Comparison of ENCODE assay signal across 20 cellular contexts in genomic region chr11:68661697-68662603, GRCh38. TPM values are rescaled to one million over a fixed set of nuclear protein-coding genes. Genes with fewer than 3 reads are reported as not detected.
DNase-seq lines count a peak whose midpoint lies in the region; ATAC-seq, FAIRE-seq and TF ChIP-seq lines count a peak whose summit lies in the region.
"Had no signal": no experiment of that assay in that cellular context is flagged by ENCODE, and none has a peak within 500 bp of the region (broad histone marks: within the 10 kb centered on the region; RNA-seq: fewer than 3 reads in every experiment).

No MANE protein-coding gene starts in this region.

- in situ Hi-C loops in IMR-90 (cut with MboI; ENCODE audit: low sequenced_read_pairs), result no loop called here

- H2AK5ac ChIP-seq in IMR-90 (ENCODE audit: low read depth, low read length), result no peak overlapping the region

- CTCF ChIA-PET in IMR-90 (lab: Yijun Ruan, JAX), result no interaction called here

- no peak for ATAC-seq in IMR-90 (ENCODE audit: low read depth)
- ATAC-seq in sciatic nerve, result no peak
- no peak for ATAC-seq in HG02571 (IDR thresholded peaks at IDR 0.05; ENCODE audit: unreplicated experiment)
- no peak for ATAC-seq in GM18517 (IDR thresholded peaks at IDR 0.05; ENCODE audit: unreplicated experiment)

- H3K56ac ChIP-seq in IMR-90 (ENCODE audit: extremely low read depth, insufficient read depth, low read length), result no peak overlapping the region

- H2BK20ac ChIP-seq in IMR-90 (ENCODE audit: low read depth, low read length), result no peak overlapping the region

- H3K4me1 ChIP-seq in IMR-90 (ENCODE audit: control insufficient read depth, insufficient read depth, low read length) (peaks cover 7% of the 10 kb centered on the region), adipocyte (ENCODE audit: control insufficient read depth, insufficient read depth, low read length) (peaks cover 20% of the 10 kb centered on the region), kidney (ENCODE audit: control insufficient read depth in 1 of 2, insufficient read depth in 1 of 2, low read depth in 1 of 2, low read length in 2 of 2) (no peaks in the 10 kb centered on the region)
- H3K4me1 ChIP-seq: HAP-1, Peyer's patch had no signal

- no peaks in the 10 kb centered on the region for H3K79me1 ChIP-seq in IMR-90 (ENCODE audit: low read depth in 1 of 2, low read length in 2 of 2)

- H4K91ac ChIP-seq in IMR-90 (ENCODE audit: insufficient read depth, low read depth, low read length), result no peak overlapping the region

- no peak overlapping the region for H2AK9ac ChIP-seq in IMR-90 (replicated peaks; ENCODE audit: low read depth, low read length, poor library complexity)

- peaks cover 44% of the 10 kb centered on the region for H3K27me3 ChIP-seq in IMR-90 (ENCODE audit: control insufficient read depth, insufficient read depth, low read length)
- H3K27me3 ChIP-seq in adipocyte (replicated peaks; ENCODE audit: control insufficient read depth, insufficient read depth, low read length), result peaks cover 65% of the 10 kb centered on the region
- H3K27me3 ChIP-seq: Peyer's patch had no signal

- BruUV-seq in IMR-90 (replicated peaks; lab: Mats Ljungman, UMichigan), result no TSS peak

- H4K20me1 ChIP-seq in IMR-90 (ENCODE audit: insufficient read depth, low read length), result 0 out of 2 replicates have a peak, but pooled peaks cover 5% of the 10 kb centered on the region

- no peak overlapping the region for H4K5ac ChIP-seq in IMR-90 (ENCODE audit: low read depth, low read length)

- H3K9me3 ChIP-seq in IMR-90 (ENCODE audit: control insufficient read depth, insufficient read depth, low read length), result peaks cover 4% of the 10 kb centered on the region
- peaks cover 13% of the 10 kb centered on the region for H3K9me3 ChIP-seq in adipocyte (ENCODE audit: control insufficient read depth, low read length)
- peaks cover 0 to 3% of the 10 kb centered on the region in 2 donors for H3K9me3 ChIP-seq in kidney (ENCODE audit: control insufficient read depth in 1 of 2, low read length in 2 of 2)
- H3K9me3 ChIP-seq: HAP-1, Peyer's patch had no signal

- intact Hi-C loops in IMR-90 (cut with micrococcal nuclease), result no loop called here
- intact Hi-C loops in kidney (cut with DNase I), result no loop called here
- intact Hi-C loops in sciatic nerve (cut with DNase I), result no loop called here

- no peak overlapping the region for H4K8ac ChIP-seq in IMR-90 (ENCODE audit: low read depth in 2 of 2, low read length in 2 of 2)

- WGBS in IMR-90 (ENCODE audit: extremely low coverage in 2 of 2, insufficient read length in 1 of 2), 2 experiments, result 0% methylated on average over 1 of the region's 18 CpGs; no CpG with 5 or more reads in 1 of the 2 experiments

- H3K14ac ChIP-seq in IMR-90 (replicated peaks; ENCODE audit: low read depth, low read length), result no peak overlapping the region

- POLR2A ChIA-PET in IMR-90 (lab: Charles Lee; ENCODE audit: unreplicated experiment), result no interaction called here

- no peak for TF ChIP-seq POLR2A in IMR-90 (IDR thresholded peaks at IDR 0.05; ENCODE audit: low read depth, low read length)

- dilution Hi-C loops in IMR-90 (cut with HindIII; ENCODE audit: low sequenced_read_pairs, unreplicated experiment), result no loop called here

- DNase-seq in IMR-90 (peak; percentile 25), adipocyte (ENCODE audit: low read depth) (peak; percentile 10), kidney (peak; percentile 34), sciatic nerve (ENCODE audit: low spot score) (peak; percentile 45), AG20443 (ENCODE audit: low spot score) (no peak), HK-2 (ENCODE audit: unreplicated experiment) (no peak)
- DNase-seq: ACHN; AML-193; DMS79; GM23248; KBM-7; NCI-H1105; NCI-H1694 treated with DMSO at 0.1 percent for 48 hours; NK-92 treated with Interleukin-12 subunit alpha and Interleukin-12 subunit beta, amount 100 ng/mL, for 24 hours; Peyer's patch; SHP77 had no signal

- H3K4me2 ChIP-seq in IMR-90 (ENCODE audit: low read depth, low read length), result no peak overlapping the region

- no peak overlapping the region for H2BK5ac ChIP-seq in IMR-90 (ENCODE audit: low read depth, low read length, poor library complexity, severe bottlenecking)

- H3K36me3 ChIP-seq in IMR-90 (ENCODE audit: control insufficient read depth, insufficient read depth, low read length) (no peaks in the 10 kb centered on the region), adipocyte (ENCODE audit: control insufficient read depth, insufficient read depth, low read length, severe bottlenecking) (no peaks in the 10 kb centered on the region), kidney (ENCODE audit: control insufficient read depth in 1 of 2, insufficient read depth in 2 of 2, low read length in 2 of 2) (no peaks in the 10 kb centered on the region)
- H3K36me3 ChIP-seq: HAP-1, Peyer's patch had no signal

- H3K4me3 ChIP-seq in IMR-90 (ENCODE audit: insufficient read depth, low read depth, low read length) (no peak overlapping the region), adipocyte (ENCODE audit: low read length) (no peak overlapping the region), kidney (ENCODE audit: low read length in 2 of 2) (no peak overlapping the region)
- H3K4me3 ChIP-seq: GM23248, HAP-1, Peyer's patch had no signal

- H2BK120ac ChIP-seq in IMR-90 (ENCODE audit: low read depth, low read length), result no peak overlapping the region

- no peak for FAIRE-seq in kidney (lab: Jason Lieb, UNC)

- H3K27ac ChIP-seq in IMR-90 (ENCODE audit: insufficient read depth, low read length) (no peak overlapping the region), kidney (ENCODE audit: low read depth in 2 of 2, low read length in 2 of 2) (no peak overlapping the region)
- H3K27ac ChIP-seq: GM23248, Peyer's patch had no signal

- H2AFZ ChIP-seq in IMR-90 (replicated peaks; ENCODE audit: low read length, poor library complexity), result no peak overlapping the region
- H2AFZ ChIP-seq: GM23248 had no signal

- no peak overlapping the region for H2BK15ac ChIP-seq in IMR-90 (ENCODE audit: low read depth, low read length)

- TF ChIP-seq CTCF in IMR-90 (conservative IDR thresholded peaks at IDR 0.05; ENCODE audit: low read depth, low read length), result no peak
- TF ChIP-seq CTCF in kidney (IDR thresholded peaks at IDR 0.05; ENCODE audit: borderline replicate concordance, extremely low read depth, insufficient read depth), result no peak

- H3K18ac ChIP-seq in IMR-90 (ENCODE audit: low read depth, low read length), result no peak overlapping the region

- H3K23ac ChIP-seq in IMR-90 (ENCODE audit: low read depth, low read length), result no peak overlapping the region

- TF ChIP-seq RAD21 in IMR-90 (IDR thresholded peaks at IDR 0.05; ENCODE audit: low read length), result no peak

- no peak overlapping the region for H3K4ac ChIP-seq in IMR-90 (ENCODE audit: low read depth, low read length)

- H3K9me1 ChIP-seq in IMR-90 (ENCODE audit: insufficient read depth, low read length), result no peaks in the 10 kb centered on the region

- H3K9ac ChIP-seq in IMR-90 (ENCODE audit: low read depth, low read length), result no peak overlapping the region
- H3K9ac ChIP-seq in adipocyte (ENCODE audit: low read length), result no peak overlapping the region
- no peak overlapping the region for H3K9ac ChIP-seq in kidney (ENCODE audit: low read length in 2 of 2)
- H3K9ac ChIP-seq: GM23248 had no signal

TF ChIP-seq in IMR-90, 13 proteins besides CTCF, POLR2A, EP300 and RAD21:
- TF ChIP-seq RFX5 (IDR thresholded peaks at IDR 0.05; ENCODE audit: low read depth, low read length), result no peak
- no peak for TF ChIP-seq NFE2L2 (IDR thresholded peaks at IDR 0.05; ENCODE audit: low read depth, low read length)
- TF ChIP-seq MAZ (IDR thresholded peaks at IDR 0.05; ENCODE audit: borderline replicate concordance, low read depth, low read length), result no peak
- TF ChIP-seq CEBPB (IDR thresholded peaks at IDR 0.05; ENCODE audit: low read depth, low read length), result no peak
- TF ChIP-seq MXI1 (IDR thresholded peaks at IDR 0.05; ENCODE audit: borderline replicate concordance, low read depth, low read length), result no peak
- TF ChIP-seq BHLHE40 (IDR thresholded peaks at IDR 0.05; ENCODE audit: low read depth, low read length), result no peak
- no peak for TF ChIP-seq USF2 (IDR thresholded peaks at IDR 0.05; ENCODE audit: low read depth, low read length)
- no peak for TF ChIP-seq FOS (IDR thresholded peaks at IDR 0.05; ENCODE audit: low read depth, low read length)
- TF ChIP-seq MAFK (IDR thresholded peaks at IDR 0.05; ENCODE audit: low read depth, low read length), result no peak
- no peak for TF ChIP-seq CHD1 (IDR thresholded peaks at IDR 0.05; ENCODE audit: low read depth, low read length)
- TF ChIP-seq RCOR1 (IDR thresholded peaks at IDR 0.05; ENCODE audit: insufficient replicate concordance, low read length), result no peak
- no peak for TF ChIP-seq ELK1 (IDR thresholded peaks at IDR 0.05; ENCODE audit: borderline replicate concordance, low read depth, low read length)
- no peak for TF ChIP-seq SMC3 (IDR thresholded peaks at IDR 0.05; ENCODE audit: low read depth, low read length)

RNA-seq across cellular contexts. Expression of gene GAL, which starts 22.4 kb away (rescaled TPM):
- total RNA-seq in IMR-90 (2012; rRNA removed) (0.28 TPM in 1 of 2 replicates, not detected in the other), kidney (0.31 TPM), sciatic nerve (not detected)
- polyA plus RNA-seq in IMR-90 (2012; rRNA removed) (2.0 and 2.5 TPM in 2 replicates), kidney (ENCODE audit: insufficient read depth, low read depth, low replicate concordance) (not detected)
- 1.7 and 3.2 TPM in 2 replicates for polyA plus RNA-seq in IMR-90 (2012; cell fraction: cytosol; rRNA removed)
- 0.65 and 1.2 TPM in 2 replicates for polyA plus RNA-seq in IMR-90 (2012; cell fraction: nucleus; rRNA removed; ENCODE audit: low replicate concordance)
- polyA plus RNA-seq: CD14-positive monocyte had no signal

Comparison
In these comparisons a context has a peak if more than half of its experiments do, and no peak if none do; other contexts are left out.
1. DNase-seq: peak in IMR-90 (single experiment), adipocyte (single experiment), kidney (single experiment) and sciatic nerve (single experiment); none in AG20443 (single experiment) and HK-2 (single experiment).